In genomic region chr10:74755273-74755672, GRCh38 we compare ENCODE assay signal across 20 cellular contexts.
A peak's percentile ranks its signal among the peaks of the same experiment; 100 is the strongest.
DNase-seq lines count a peak whose midpoint lies in the region; TF ChIP-seq lines count a peak whose summit lies in the region.
"Had no signal": no experiment of that assay in that cellular context is flagged by ENCODE, and none has a peak within 500 bp of the region (broad histone marks: within the 10 kb centered on the region; RNA-seq: fewer than 3 reads in every experiment).

No MANE protein-coding gene starts in this region.

- H3K4me3 ChIP-seq in BLaER1 (no peak overlapping the region), dorsolateral prefrontal cortex (no peak overlapping the region)
- H3K4me3 ChIP-seq: GM23338, MG63, Peyer's patch had no signal

- no peak overlapping the region for H3K9ac ChIP-seq in BLaER1

- intact Hi-C loops in dorsolateral prefrontal cortex (cut with DNase I): no loop called here
- intact Hi-C loops in MCF 10A (cut with micrococcal nuclease): no loop called here

- H3K27me3 Mint-ChIP-seq in MCF 10A (ENCODE audit: insufficient read depth, unreplicated experiment): peaks cover 8% of the 10 kb centered on the region
- peaks cover 0 to 2% (median 0%) of the 10 kb centered on the region in 3 donors for H3K27me3 Mint-ChIP-seq in immature natural killer cell (ENCODE audit: low read depth in 3 of 3)

- POLR2A ChIA-PET in MCF 10A (lab: Yijun Ruan, JAX): interaction anchor here (0.6 to 0.8 kb wide), 3 partner anchors 60 to 150 kb away, joined by 3 read pairs; no protein-coding TSS in a partner anchor

- peaks cover 18% of the 10 kb centered on the region for H3K4me1 ChIP-seq in BLaER1
- H3K4me1 ChIP-seq: Peyer's patch had no signal

- peak overlapping the region; percentile 24; the same call in 1 of the 2 replicates for H3K27ac ChIP-seq in BLaER1
- H3K27ac ChIP-seq in KOPT-K1 (ENCODE audit: low read depth, low read length, poor library complexity, severe bottlenecking): peak overlapping the region; percentile 48
- no peak overlapping the region for H3K27ac ChIP-seq in dorsolateral prefrontal cortex
- H3K27ac ChIP-seq: Peyer's patch had no signal

- H3K36me3 ChIP-seq in BLaER1 (no peaks in the 10 kb centered on the region), KOPT-K1 (ENCODE audit: insufficient read depth, low read length) (no peaks in the 10 kb centered on the region)
- H3K36me3 ChIP-seq: MG63, Peyer's patch had no signal

- no TSS peak for BruUV-seq in MCF 10A (replicated peaks; lab: Mats Ljungman, UMichigan)

- no peaks in the 10 kb centered on the region for H4K20me1 ChIP-seq in BLaER1

- no peaks in the 10 kb centered on the region for H3K27me3 ChIP-seq in BLaER1
- peaks cover 0 to 4% (median 0%) of the 10 kb centered on the region in 45 donors for H3K27me3 ChIP-seq in dorsolateral prefrontal cortex
- H3K27me3 ChIP-seq: MG63, Peyer's patch had no signal

- TF ChIP-seq CTCF in dorsolateral prefrontal cortex (IDR thresholded peaks at IDR 0.05 in 54 of 56, conservative IDR thresholded peaks at IDR 0.05 in 2 of 56; ENCODE audit: low read depth in 1 of 56, partially characterized antibody in 56 of 56) (no peak), MCF 10A (IDR thresholded peaks at IDR 0.05; ENCODE audit: unreplicated experiment) (no peak)

- no peak overlapping the region for H3K4me3 Mint-ChIP-seq in MCF 10A (ENCODE audit: unreplicated experiment)
- H3K4me3 Mint-ChIP-seq in immature natural killer cell: no peak overlapping the region
- H3K4me3 Mint-ChIP-seq: CD4-positive, CD25-positive, alpha-beta regulatory T cell; GM23338 had no signal

- H3K4me2 ChIP-seq in BLaER1: peak overlapping the region; percentile 29
- H3K4me2 ChIP-seq: GM23338 had no signal

- no peaks in the 10 kb centered on the region for H3K36me3 Mint-ChIP-seq in MCF 10A (ENCODE audit: insufficient read depth, unreplicated experiment)
- no peaks in the 10 kb centered on the region for H3K36me3 Mint-ChIP-seq in immature natural killer cell
- H3K36me3 Mint-ChIP-seq: CD4-positive, CD25-positive, alpha-beta regulatory T cell had no signal

- H3K27ac Mint-ChIP-seq in MCF 10A (ENCODE audit: low read depth, unreplicated experiment): no peak overlapping the region
- H3K27ac Mint-ChIP-seq in immature natural killer cell: no peak overlapping the region
- H3K27ac Mint-ChIP-seq: CD4-positive, CD25-positive, alpha-beta regulatory T cell; GM23338 had no signal

- H3K9me3 Mint-ChIP-seq in MCF 10A (ENCODE audit: unreplicated experiment) (no peaks in the 10 kb centered on the region), immature natural killer cell (no peaks in the 10 kb centered on the region)
- H3K9me3 Mint-ChIP-seq: GM23338 had no signal

- CTCF ChIA-PET in MCF 10A (lab: Yijun Ruan, JAX): no interaction called here

- H3K9me3 ChIP-seq in BLaER1 (no peaks in the 10 kb centered on the region), KOPT-K1 (ENCODE audit: insufficient read depth, low read length, poor library complexity, severe bottlenecking) (no peaks in the 10 kb centered on the region)
- H3K9me3 ChIP-seq: MG63, Peyer's patch had no signal

- H3K4me1 Mint-ChIP-seq in MCF 10A (ENCODE audit: insufficient read depth, unreplicated experiment) (no peaks in the 10 kb centered on the region), immature natural killer cell (peaks cover 0 to 5% of the 10 kb centered on the region in 2 donors)

- DNase-seq in NOMO-1 treated with dmso at 0.1 percent for 144 hours (lab: John Stamatoyannopoulos, UW; ENCODE audit: unreplicated experiment) (peak; percentile 74), dorsolateral prefrontal cortex (no peak), MCF 10A (ENCODE audit: unreplicated experiment) (no peak), anterior cingulate cortex (lab: John Stamatoyannopoulos, UW) (no peak), immature natural killer cell (no peak)
- DNase-seq in activated CD8-positive, alpha-beta memory T cell treated with anti-CD3 and anti-CD28 coated beads, Interleukin-2, amount 50 U/mL, for 48 hours: peak; percentile 23
- DNase-seq: Calu3; CD4-positive, CD25-positive, alpha-beta regulatory T cell; DMS79; MG63; NCI-H1436; NCI-H2081 treated with DMSO at 0.1 percent for 48 hours; NCI-H2227 treated with DMSO at 0.1 percent for 48 hours; NCI-H526 treated with DMSO at 0.1 percent for 48 hours; Peyer's patch; SHP77 treated with DMSO at 0.1 percent for 48 hours; SW 1271 had no signal

Comparison
In these comparisons a context has a peak if more than half of its experiments do, and no peak if none do; other contexts are left out.
1. H3K27ac ChIP-seq: peak in BLaER1 (single experiment) and KOPT-K1 (single experiment); none in dorsolateral prefrontal cortex (0 of 59).
2. DNase-seq: peak in NOMO-1 treated with dmso at 0.1 percent for 144 hours (single experiment) and activated CD8-positive, alpha-beta memory T cell treated with anti-CD3 and anti-CD28 coated beads, Interleukin-2, amount 50 U/mL, for 48 hours (single experiment); none in dorsolateral prefrontal cortex (0 of 10), MCF 10A (single experiment), anterior cingulate cortex (0 of 58) and immature natural killer cell (0 of 3).